Comparison of ENCODE assay signal across 11 cellular contexts in the genomic region with DNA sequence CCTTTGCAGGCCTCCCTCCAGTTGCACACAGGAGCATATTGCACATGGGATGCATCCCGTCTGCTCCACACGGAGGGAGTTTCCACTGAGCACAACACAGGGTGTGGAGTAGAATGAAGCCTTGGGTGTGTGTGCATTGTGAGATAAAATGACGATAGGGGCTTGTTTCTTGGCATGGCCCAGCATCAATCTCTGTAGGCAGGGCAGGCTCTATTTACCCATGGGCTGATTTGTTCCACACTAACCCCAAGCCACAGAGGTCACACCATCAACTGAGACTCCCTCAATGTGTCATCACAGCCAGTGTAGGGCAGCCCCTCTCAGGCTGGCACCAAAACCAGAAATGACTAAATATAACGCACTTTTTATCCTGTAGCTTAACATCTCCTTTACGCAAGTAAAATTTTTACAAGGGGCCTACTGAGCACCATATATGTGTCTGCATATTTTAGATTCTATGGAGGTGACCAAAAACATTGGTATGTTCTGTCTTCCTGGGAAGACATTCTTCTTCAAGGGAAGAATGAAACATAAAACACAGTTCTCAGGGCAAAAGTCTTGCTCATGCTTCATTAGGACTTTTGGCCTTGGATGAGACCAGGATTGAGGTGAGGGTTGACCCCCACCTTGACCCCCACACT. TPM values are rescaled to one million over a fixed set of nuclear protein-coding genes. Genes with fewer than 3 reads are reported as not detected.
A peak's percentile ranks its signal among the peaks of the same experiment; 100 is the strongest.
DNase-seq lines count a peak whose midpoint lies in the region; ATAC-seq, FAIRE-seq and TF ChIP-seq lines count a peak whose summit lies in the region.
"Had no signal": no experiment of that assay in that cellular context is flagged by ENCODE, and none has a peak within 500 bp of the region (broad histone marks: within the 10 kb centered on the region; RNA-seq: fewer than 3 reads in every experiment).

No MANE protein-coding gene starts in this region.

- no peak for FAIRE-seq in GM12892 (lab: Jason Lieb, UNC)

- TF ChIP-seq CTCF in NB4 (IDR thresholded peaks at IDR 0.05; ENCODE audit: low read depth, low read length) (no peak), osteocyte (IDR thresholded peaks at IDR 0.05) (no peak)
- no peak for TF ChIP-seq CTCF in CD4-positive, alpha-beta T cell (IDR thresholded peaks at IDR 0.05)

- ATAC-seq in CD4-positive, alpha-beta T cell (ENCODE audit: poor library complexity), result no peak
- ATAC-seq in sciatic nerve, result no peak

- TF ChIP-seq POLR2A in NB4 (IDR thresholded peaks at IDR 0.05; ENCODE audit: extremely low read depth, insufficient read length), result no peak
- TF ChIP-seq POLR2A in GM12892 (IDR thresholded peaks at IDR 0.05; ENCODE audit: low read depth, low read length), result no peak

- H3K9me3 Mint-ChIP-seq in osteocyte (ENCODE audit: unreplicated experiment), result no peaks in the 10 kb centered on the region
- no peaks in the 10 kb centered on the region for H3K9me3 Mint-ChIP-seq in CD4-positive, alpha-beta T cell
- no peaks in the 10 kb centered on the region for H3K9me3 Mint-ChIP-seq in activated T-cell treated with anti-CD3 and anti-CD28 coated beads, Interleukin-2, amount 50 U/mL, for 24 hours

- no peaks in the 10 kb centered on the region for H3K9me3 ChIP-seq in CD4-positive, alpha-beta T cell (ENCODE audit: control insufficient read depth, low read length)

- H3K27me3 ChIP-seq in CD4-positive, alpha-beta T cell (ENCODE audit: control insufficient read depth, insufficient read depth, low read length), result peaks cover 11% of the 10 kb centered on the region

- peak; percentile 10 for DNase-seq in ELF-1 (ENCODE audit: low read depth, low spot score)
- peak; percentile 28 for DNase-seq in NB4 (ENCODE audit: low read depth)
- peak; percentile 33 for DNase-seq in epidermal melanocyte (ENCODE audit: insufficient read length, low spot score)
- DNase-seq in osteocyte (ENCODE audit: extremely low spot score, unreplicated experiment), result no peak
- no peak for DNase-seq in CD4-positive, alpha-beta T cell
- DNase-seq in activated T-cell treated with anti-CD3 and anti-CD28 coated beads, Interleukin-2, amount 50 U/mL, for 24 hours, result no peak
- no peak for DNase-seq in GM12892 (ENCODE audit: insufficient read length)
- DNase-seq in sciatic nerve (ENCODE audit: low spot score), result no peak
- DNase-seq: activated T-cell treated with anti-CD3 and anti-CD28 coated beads, Interleukin-2, amount 50 U/mL, for 48 hours; effector CD4-positive, alpha-beta T cell had no signal

- no peak overlapping the region for H3K4me3 ChIP-seq in NB4 (ENCODE audit: low read depth, low read length)

- H3K27ac ChIP-seq in CD4-positive, alpha-beta T cell (ENCODE audit: low read depth, low read length), result no peak overlapping the region

- POLR2A ChIA-PET in CD4-positive, alpha-beta T cell (lab: Charles Lee), result no interaction called here

- no peaks in the 10 kb centered on the region for H3K36me3 Mint-ChIP-seq in osteocyte (ENCODE audit: unreplicated experiment)
- no peaks in the 10 kb centered on the region for H3K36me3 Mint-ChIP-seq in CD4-positive, alpha-beta T cell (ENCODE audit: low read depth)
- no peaks in the 10 kb centered on the region for H3K36me3 Mint-ChIP-seq in activated T-cell treated with anti-CD3 and anti-CD28 coated beads, Interleukin-2, amount 50 U/mL, for 24 hours (ENCODE audit: low read depth)

- CTCF ChIA-PET in CD4-positive, alpha-beta T cell (lab: Charles Lee), result no interaction called here

- intact Hi-C loops in CD4-positive, alpha-beta T cell (cut with DNase I, micrococcal nuclease), result no loop called here
- intact Hi-C loops in sciatic nerve (cut with DNase I), result no loop called here

- peak overlapping the region; percentile 90 for H3K27ac Mint-ChIP-seq in osteocyte (ENCODE audit: unreplicated experiment)
- no peak overlapping the region for H3K27ac Mint-ChIP-seq in CD4-positive, alpha-beta T cell
- H3K27ac Mint-ChIP-seq in activated T-cell treated with anti-CD3 and anti-CD28 coated beads, Interleukin-2, amount 50 U/mL, for 24 hours, result no peak overlapping the region

- no peak overlapping the region for H3K4me3 Mint-ChIP-seq in osteocyte (ENCODE audit: unreplicated experiment)
- no peak overlapping the region for H3K4me3 Mint-ChIP-seq in CD4-positive, alpha-beta T cell
- no peak overlapping the region for H3K4me3 Mint-ChIP-seq in activated T-cell treated with anti-CD3 and anti-CD28 coated beads, Interleukin-2, amount 50 U/mL, for 24 hours

- no peaks in the 10 kb centered on the region for H3K27me3 Mint-ChIP-seq in osteocyte (ENCODE audit: unreplicated experiment)
- H3K27me3 Mint-ChIP-seq in CD4-positive, alpha-beta T cell, result peaks cover 9% of the 10 kb centered on the region
- peaks cover 10% of the 10 kb centered on the region for H3K27me3 Mint-ChIP-seq in activated T-cell treated with anti-CD3 and anti-CD28 coated beads, Interleukin-2, amount 50 U/mL, for 24 hours

- peaks cover 59% of the 10 kb centered on the region for H3K4me1 Mint-ChIP-seq in osteocyte (ENCODE audit: unreplicated experiment)
- no peaks in the 10 kb centered on the region for H3K4me1 Mint-ChIP-seq in CD4-positive, alpha-beta T cell (ENCODE audit: low read depth)
- H3K4me1 Mint-ChIP-seq in activated T-cell treated with anti-CD3 and anti-CD28 coated beads, Interleukin-2, amount 50 U/mL, for 24 hours (ENCODE audit: low read depth), result no peaks in the 10 kb centered on the region

RNA-seq across cellular contexts. Expression of a gene that starts 2.7 kb away (rescaled TPM):
- not detected in 2 replicates for total RNA-seq in osteocyte
- total RNA-seq in CD4-positive, alpha-beta T cell, result not detected
- not detected for polyA plus RNA-seq in GM12892 (2012; ENCODE audit: missing spikeins)
- total RNA-seq in sciatic nerve, result not detected
- total RNA-seq: T-helper 2 cell treated with Interferon-gamma antibody and Interleukin-4, amounts not matched to agents 100 ng/mL and 5 ng/mL, for 36 hours had no signal

RNA-seq across cellular contexts. Expression of a gene that starts 19.0 kb away (rescaled TPM):
- total RNA-seq in osteocyte (not detected in 2 replicates), sciatic nerve (not detected)
- not detected for total RNA-seq in CD4-positive, alpha-beta T cell
- polyA plus RNA-seq in GM12892 (2012; ENCODE audit: missing spikeins), result not detected
- total RNA-seq: T-helper 2 cell treated with Interferon-gamma antibody and Interleukin-4, amounts not matched to agents 100 ng/mL and 5 ng/mL, for 36 hours had no signal

RNA-seq across cellular contexts. Expression of a gene that starts 41.3 kb away (rescaled TPM):
- 144 and 149 TPM in 2 replicates for total RNA-seq in osteocyte
- not detected for total RNA-seq in CD4-positive, alpha-beta T cell
- polyA plus RNA-seq in GM12892 (2012; ENCODE audit: missing spikeins), result not detected
- 89.9 TPM for total RNA-seq in sciatic nerve
- total RNA-seq: T-helper 2 cell treated with Interferon-gamma antibody and Interleukin-4, amounts not matched to agents 100 ng/mL and 5 ng/mL, for 36 hours had no signal

Comparison
In these comparisons a context has a peak if more than half of its experiments do, and no peak if none do; other contexts are left out.
1. DNase-seq: peak in ELF-1 (single experiment), NB4 (single experiment) and epidermal melanocyte (single experiment); none in osteocyte (single experiment), CD4-positive, alpha-beta T cell (0 of 10), activated T-cell treated with anti-CD3 and anti-CD28 coated beads, Interleukin-2, amount 50 U/mL, for 24 hours (single experiment), GM12892 (single experiment) and sciatic nerve (single experiment).
2. RNA of a gene that starts 41.3 kb away (total RNA-seq): 144 to 149 TPM in osteocyte and 89.9 TPM in sciatic nerve (single experiment); not detected in CD4-positive, alpha-beta T cell; every median in the first group is over 10 times any median in the second.